ENCODE assay signal across 1 cellular context in genomic region chr16:17357302-17358062, GRCh38.
TF ChIP-seq lines count a peak whose summit lies in the region.

No MANE protein-coding gene starts in this region.

TF ChIP-seq in GM23338, 12 proteins besides CTCF, POLR2A, EP300 and RAD21 (continued from another document):
- no peak for TF ChIP-seq REST (IDR thresholded peaks at IDR 0.05; ENCODE audit: unreplicated experiment)
- no peak for TF ChIP-seq POLR2AphosphoS5 (IDR thresholded peaks at IDR 0.05; ENCODE audit: low read depth)
- no peak for TF ChIP-seq CREB1 (CRISPR knock-in tag; IDR thresholded peaks at IDR 0.05; ENCODE audit: low read depth)
- no peak for TF ChIP-seq ZNF114 (CRISPR knock-in tag; IDR thresholded peaks at IDR 0.05)
- TF ChIP-seq NANOG (IDR thresholded peaks at IDR 0.05; ENCODE audit: borderline replicate concordance) = no peak
- no peak for TF ChIP-seq EZH2phosphoT487 (IDR thresholded peaks at IDR 0.05; ENCODE audit: unreplicated experiment)
- no peak for TF ChIP-seq STAT1 (IDR thresholded peaks at IDR 0.05; ENCODE audit: unreplicated experiment)
- TF ChIP-seq ZNF462 (CRISPR knock-in tag; IDR thresholded peaks at IDR 0.05) = no peak
